Comparison of ENCODE assay signal across 25 cellular contexts in the genomic region with DNA sequence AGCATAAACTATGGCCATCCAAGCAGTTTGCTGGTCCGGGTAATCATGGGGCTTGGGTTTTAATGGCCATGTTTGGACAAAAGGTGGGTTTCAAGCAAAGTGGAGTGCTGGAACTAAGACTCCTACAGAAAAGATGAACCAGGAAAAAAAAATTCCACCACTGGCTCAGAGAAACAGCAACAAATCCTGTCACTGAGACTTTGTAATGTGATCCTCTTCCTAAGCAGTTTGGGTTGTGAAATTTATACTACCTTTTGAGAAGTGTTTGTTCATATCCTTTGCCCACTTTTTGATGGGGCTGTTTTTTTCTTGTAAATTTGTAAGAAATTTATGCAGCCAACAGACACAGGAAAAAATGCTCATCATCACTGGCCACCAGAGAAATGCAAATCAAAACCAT. TPM values are rescaled to one million over a fixed set of nuclear protein-coding genes. Genes with fewer than 3 reads are reported as not detected.
A peak's percentile ranks its signal among the peaks of the same experiment; 100 is the strongest.
DNase-seq lines count a peak whose midpoint lies in the region; TF ChIP-seq lines count a peak whose summit lies in the region.
"Had no signal": no experiment of that assay in that cellular context is flagged by ENCODE, and none has a peak within 500 bp of the region (broad histone marks: within the 10 kb centered on the region; RNA-seq: fewer than 3 reads in every experiment).

No MANE protein-coding gene starts in this region.

- no peaks in the 10 kb centered on the region for H3K9me3 Mint-ChIP-seq in MCF 10A (ENCODE audit: unreplicated experiment)
- H3K9me3 Mint-ChIP-seq: CD8-positive, alpha-beta T cell had no signal

- no peaks in the 10 kb centered on the region for H3K9me3 ChIP-seq in mammary epithelial cell (replicated peaks; ENCODE audit: insufficient read depth, low read length)
- H3K9me3 ChIP-seq in ascending aorta: no peaks in the 10 kb centered on the region
- H3K9me3 ChIP-seq: Caco-2 had no signal

- dilution Hi-C loops in mammary epithelial cell (cut with HindIII; ENCODE audit: low sequenced_read_pairs): no loop called here

- 100% methylated on average over 1 of the region's 1 CpG for WGBS in mammary epithelial cell (ENCODE audit: low coverage, missing lambda C conversion rate)

- BruUV-seq in MCF 10A (replicated peaks; lab: Mats Ljungman, UMichigan): no TSS peak
- BruUV-seq in mammary epithelial cell (replicated peaks; lab: Mats Ljungman, UMichigan): no TSS peak

- CTCF ChIA-PET in MCF 10A (lab: Yijun Ruan, JAX) (no interaction called here), mammary epithelial cell (lab: Charles Lee; ENCODE audit: low non-redundant PET) (no interaction called here)

- H3K27me3 ChIP-seq in mammary epithelial cell (ENCODE audit: insufficient read depth, low read length) (no peaks in the 10 kb centered on the region), ascending aorta (no peaks in the 10 kb centered on the region)

- POLR2A ChIA-PET in MCF 10A (lab: Yijun Ruan, JAX): no interaction called here

- H3K4me3 Mint-ChIP-seq in MCF 10A (ENCODE audit: unreplicated experiment): no peak overlapping the region
- H3K4me3 Mint-ChIP-seq: CD8-positive, alpha-beta T cell had no signal

- TF ChIP-seq CTCF in MCF 10A (IDR thresholded peaks at IDR 0.05; ENCODE audit: unreplicated experiment): no peak
- no peak for TF ChIP-seq CTCF in mammary epithelial cell (conservative IDR thresholded peaks at IDR 0.05 in 1 of 2, IDR thresholded peaks at IDR 0.05 in 1 of 2; ENCODE audit: extremely low read depth in 1 of 2, insufficient read depth in 1 of 2, low read depth in 1 of 2, low read length in 2 of 2)
- no peak for TF ChIP-seq CTCF in fibroblast of mammary gland (conservative IDR thresholded peaks at IDR 0.05; ENCODE audit: control insufficient read depth, insufficient read depth, low read depth, low read length)
- TF ChIP-seq CTCF in ascending aorta (IDR thresholded peaks at IDR 0.05): no peak

- H3K4me1 ChIP-seq in mammary epithelial cell (ENCODE audit: insufficient read depth, low read length) (peaks cover 28% of the 10 kb centered on the region), ascending aorta (no peaks in the 10 kb centered on the region)
- H3K4me1 ChIP-seq: Caco-2 had no signal

- peaks cover 33% of the 10 kb centered on the region for H3K4me1 Mint-ChIP-seq in MCF 10A (ENCODE audit: insufficient read depth, unreplicated experiment)

- H3K9ac ChIP-seq in mammary epithelial cell (ENCODE audit: insufficient read depth, low read length): no peak overlapping the region

- H3K36me3 Mint-ChIP-seq in MCF 10A (ENCODE audit: insufficient read depth, unreplicated experiment): peaks cover 5% of the 10 kb centered on the region
- H3K36me3 Mint-ChIP-seq: CD8-positive, alpha-beta T cell had no signal

- H3K4me3 ChIP-seq in mammary epithelial cell (replicated peaks in 1 of 3; ENCODE audit: insufficient read depth in 1 of 3, low read depth in 2 of 3, low read length in 3 of 3) (no peak overlapping the region), fibroblast of mammary gland (ENCODE audit: control insufficient read depth, low read depth, low read length) (no peak overlapping the region), ascending aorta (no peak overlapping the region)
- H3K4me3 ChIP-seq: GM12878, SK-N-MC had no signal

- H3K36me3 ChIP-seq in mammary epithelial cell (ENCODE audit: insufficient read depth, low read length) (no peaks in the 10 kb centered on the region), ascending aorta (no peaks in the 10 kb centered on the region)

- H3K27me3 Mint-ChIP-seq in MCF 10A (ENCODE audit: insufficient read depth, unreplicated experiment): no peaks in the 10 kb centered on the region

- H3K27ac ChIP-seq in mammary epithelial cell (ENCODE audit: insufficient read depth, low read depth, low read length) (no peak overlapping the region), ascending aorta (no peak overlapping the region)
- H3K27ac ChIP-seq: SK-N-MC had no signal

- no peak overlapping the region for H2AFZ ChIP-seq in mammary epithelial cell (ENCODE audit: low read depth, low read length)

- no peaks in the 10 kb centered on the region for H4K20me1 ChIP-seq in mammary epithelial cell (ENCODE audit: insufficient read depth, low read length)

- no peak overlapping the region for H3K27ac Mint-ChIP-seq in MCF 10A (ENCODE audit: low read depth, unreplicated experiment)
- H3K27ac Mint-ChIP-seq: CD8-positive, alpha-beta T cell had no signal

- H3K79me2 ChIP-seq in mammary epithelial cell (ENCODE audit: insufficient read depth, low read length): no peaks in the 10 kb centered on the region

- intact Hi-C loops in MCF 10A (cut with micrococcal nuclease) (no loop called here), mammary epithelial cell (cut with micrococcal nuclease) (no loop called here), ascending aorta (cut with DNase I) (no loop called here)

- H3K4me2 ChIP-seq in mammary epithelial cell (ENCODE audit: insufficient read depth, low read depth, low read length): no peak overlapping the region

- TF ChIP-seq EP300 in Ishikawa (IDR thresholded peaks at IDR 0.05; ENCODE audit: borderline replicate concordance): no peak

- DNase-seq in MCF 10A (ENCODE audit: unreplicated experiment) (peak; percentile 6), mammary epithelial cell (no peak), fibroblast of mammary gland (ENCODE audit: low read depth) (peak; percentile 24), hypothalamus (lab: John Stamatoyannopoulos, UW) (no peak), ascending aorta (ENCODE audit: low spot score in 2 of 2) (no peak), MV-4-11 (lab: John Stamatoyannopoulos, UW) (no peak)
- DNase-seq: 8988T; C1 segment of cervical spinal cord; Caco-2; CD8-positive, alpha-beta T cell; KBM-7; MM.1S; NCI-H1092 treated with DMSO at 0.1 percent for 48 hours; NCI-H1436; NCI-H187; NCI-H2081 treated with DMSO at 0.1 percent for 48 hours; NCI-H2171; NCI-H226; NCI-H510A; NCI-H69; OCI-M1; SIG-M5 had no signal

- no peak for TF ChIP-seq RAD21 in Ishikawa (IDR thresholded peaks at IDR 0.05; ENCODE audit: low read depth)

- in situ Hi-C loops in mammary epithelial cell (cut with MboI; ENCODE audit: low sequenced_read_pairs in 2 of 2): no loop called here

TF ChIP-seq in Ishikawa, 13 proteins besides CTCF, POLR2A, EP300 and RAD21:
- TF ChIP-seq FOXM1 (IDR thresholded peaks at IDR 0.05; ENCODE audit: borderline replicate concordance, low read depth) (no peak), CEBPB (IDR thresholded peaks at IDR 0.05) (peak; percentile 30; the same call in 1 of the 2 replicates)
- TF ChIP-seq, protein P1, sequence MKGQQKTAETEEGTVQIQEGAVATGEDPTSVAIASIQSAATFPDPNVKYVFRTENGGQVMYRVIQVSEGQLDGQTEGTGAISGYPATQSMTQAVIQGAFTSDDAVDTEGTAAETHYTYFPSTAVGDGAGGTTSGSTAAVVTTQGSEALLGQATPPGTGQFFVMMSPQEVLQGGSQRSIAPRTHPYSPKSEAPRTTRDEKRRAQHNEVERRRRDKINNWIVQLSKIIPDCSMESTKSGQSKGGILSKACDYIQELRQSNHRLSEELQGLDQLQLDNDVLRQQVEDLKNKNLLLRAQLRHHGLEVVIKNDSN (IDR thresholded peaks at IDR 0.05): no peak
- TF ChIP-seq, protein P2, sequence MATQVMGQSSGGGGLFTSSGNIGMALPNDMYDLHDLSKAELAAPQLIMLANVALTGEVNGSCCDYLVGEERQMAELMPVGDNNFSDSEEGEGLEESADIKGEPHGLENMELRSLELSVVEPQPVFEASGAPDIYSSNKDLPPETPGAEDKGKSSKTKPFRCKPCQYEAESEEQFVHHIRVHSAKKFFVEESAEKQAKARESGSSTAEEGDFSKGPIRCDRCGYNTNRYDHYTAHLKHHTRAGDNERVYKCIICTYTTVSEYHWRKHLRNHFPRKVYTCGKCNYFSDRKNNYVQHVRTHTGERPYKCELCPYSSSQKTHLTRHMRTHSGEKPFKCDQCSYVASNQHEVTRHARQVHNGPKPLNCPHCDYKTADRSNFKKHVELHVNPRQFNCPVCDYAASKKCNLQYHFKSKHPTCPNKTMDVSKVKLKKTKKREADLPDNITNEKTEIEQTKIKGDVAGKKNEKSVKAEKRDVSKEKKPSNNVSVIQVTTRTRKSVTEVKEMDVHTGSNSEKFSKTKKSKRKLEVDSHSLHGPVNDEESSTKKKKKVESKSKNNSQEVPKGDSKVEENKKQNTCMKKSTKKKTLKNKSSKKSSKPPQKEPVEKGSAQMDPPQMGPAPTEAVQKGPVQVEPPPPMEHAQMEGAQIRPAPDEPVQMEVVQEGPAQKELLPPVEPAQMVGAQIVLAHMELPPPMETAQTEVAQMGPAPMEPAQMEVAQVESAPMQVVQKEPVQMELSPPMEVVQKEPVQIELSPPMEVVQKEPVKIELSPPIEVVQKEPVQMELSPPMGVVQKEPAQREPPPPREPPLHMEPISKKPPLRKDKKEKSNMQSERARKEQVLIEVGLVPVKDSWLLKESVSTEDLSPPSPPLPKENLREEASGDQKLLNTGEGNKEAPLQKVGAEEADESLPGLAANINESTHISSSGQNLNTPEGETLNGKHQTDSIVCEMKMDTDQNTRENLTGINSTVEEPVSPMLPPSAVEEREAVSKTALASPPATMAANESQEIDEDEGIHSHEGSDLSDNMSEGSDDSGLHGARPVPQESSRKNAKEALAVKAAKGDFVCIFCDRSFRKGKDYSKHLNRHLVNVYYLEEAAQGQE (IDR thresholded peaks at IDR 0.05; ENCODE audit: low read depth): no peak
- TF ChIP-seq, protein P3, sequence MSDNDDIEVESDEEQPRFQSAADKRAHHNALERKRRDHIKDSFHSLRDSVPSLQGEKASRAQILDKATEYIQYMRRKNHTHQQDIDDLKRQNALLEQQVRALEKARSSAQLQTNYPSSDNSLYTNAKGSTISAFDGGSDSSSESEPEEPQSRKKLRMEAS (IDR thresholded peaks at IDR 0.05): no peak

RNA-seq across cellular contexts. Expression of gene MRPL33, which starts 40.2 kb away (rescaled TPM):
- total RNA-seq in MCF 10A (2022): 204 and 233 TPM in 2 replicates
- total RNA-seq in mammary epithelial cell: 10 to 100 TPM; 40.2 to 83.6 TPM
- polyA plus RNA-seq in mammary epithelial cell: 61.7 TPM
- polyA minus RNA-seq in mammary epithelial cell: 1.9 TPM
- total RNA-seq in ascending aorta: 3.4 TPM

Comparison
In these comparisons a context has a peak if more than half of its experiments do, and no peak if none do; other contexts are left out.
1. DNase-seq: peak in MCF 10A (single experiment) and fibroblast of mammary gland (single experiment); none in mammary epithelial cell (single experiment), hypothalamus (0 of 51), ascending aorta (0 of 2) and MV-4-11 (single experiment).